ENCODE assay signal across 18 cellular contexts in the genomic region with DNA sequence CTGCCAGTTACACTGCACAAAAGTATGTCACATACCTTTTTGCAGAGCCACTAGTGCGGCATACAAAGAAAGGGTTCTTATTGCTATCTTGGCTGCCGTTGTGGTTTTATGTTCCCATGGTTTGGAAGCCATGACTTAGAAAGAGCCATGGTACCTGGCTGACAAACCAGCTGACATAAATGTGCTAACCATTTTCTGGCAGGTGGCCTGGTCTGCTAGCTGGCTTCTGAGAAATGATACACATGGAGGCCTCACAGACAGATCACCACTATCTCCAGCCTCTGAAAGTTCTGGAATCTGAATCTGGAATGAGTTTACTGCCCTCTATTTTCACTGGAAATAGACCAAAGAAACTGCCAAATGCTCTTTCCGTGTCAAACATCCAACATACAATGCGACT.
"Had no signal": no experiment of that assay in that cellular context is flagged by ENCODE, and none has a peak within 500 bp of the region (broad histone marks: within the 10 kb centered on the region; RNA-seq: fewer than 3 reads in every experiment).

No MANE protein-coding gene starts in this region.

- H3K36me3 ChIP-seq: breast epithelium, esophagus muscularis mucosa, pancreas had no signal

- H3K27me3 ChIP-seq: breast epithelium, esophagus muscularis mucosa had no signal

- H3K27ac ChIP-seq: breast epithelium, esophagus muscularis mucosa, pancreas, SK-N-MC had no signal

- DNase-seq: activated CD4-positive, alpha-beta memory T cell treated with anti-CD3 and anti-CD28 coated beads, Interleukin-2, amount 10 ng/mL, durations not matched to agents 7 days and 5 days; activated CD4-positive, alpha-beta T cell treated with anti-CD3 and anti-CD28 coated beads for 4 hours; activated CD8-positive, alpha-beta memory T cell treated with anti-CD3 and anti-CD28 coated beads, Interleukin-2, amount 10 ng/mL, durations not matched to agents 7 days and 5 days; activated naive CD4-positive, alpha-beta T cell; activated naive CD8-positive, alpha-beta T cell treated with anti-CD3 and anti-CD28 coated beads for 36 hours; dermis blood vessel endothelial cell; effector memory CD4-positive, alpha-beta T cell; head of caudate nucleus; kidney; mesendoderm; natural killer cell; pancreas; stimulated activated naive B cell treated with anti-CD40 and anti-IgM and Interleukin-4, amounts not matched to agents 10 μg/mL and 1 μg/mL and 100 μg/mL, for 72 hours had no signal

- H3K4me1 ChIP-seq: breast epithelium, pancreas had no signal

- ATAC-seq: activated CD8-positive, alpha-beta memory T cell treated with anti-CD3 and anti-CD28 coated beads, Interleukin-2, amount 10 ng/mL, durations not matched to agents 7 days and 5 days; activated T-helper 17 cell treated with anti-CD3 and anti-CD28 coated beads, Interleukin-2, amount 50 U/mL, for 72 hours; natural killer cell; pancreas; stimulated activated naive B cell treated with anti-CD40 and anti-IgM and Interleukin-4, amounts not matched to agents 10 μg/mL and 1 μg/mL and 100 μg/mL, for 72 hours; WTC11 had no signal

- H3K9me3 ChIP-seq: breast epithelium, esophagus muscularis mucosa, pancreas had no signal

- H3K4me3 ChIP-seq: breast epithelium, esophagus muscularis mucosa, pancreas, SK-N-MC had no signal
